Comparison of ENCODE assay signal across 9 cellular contexts in the genomic region with DNA sequence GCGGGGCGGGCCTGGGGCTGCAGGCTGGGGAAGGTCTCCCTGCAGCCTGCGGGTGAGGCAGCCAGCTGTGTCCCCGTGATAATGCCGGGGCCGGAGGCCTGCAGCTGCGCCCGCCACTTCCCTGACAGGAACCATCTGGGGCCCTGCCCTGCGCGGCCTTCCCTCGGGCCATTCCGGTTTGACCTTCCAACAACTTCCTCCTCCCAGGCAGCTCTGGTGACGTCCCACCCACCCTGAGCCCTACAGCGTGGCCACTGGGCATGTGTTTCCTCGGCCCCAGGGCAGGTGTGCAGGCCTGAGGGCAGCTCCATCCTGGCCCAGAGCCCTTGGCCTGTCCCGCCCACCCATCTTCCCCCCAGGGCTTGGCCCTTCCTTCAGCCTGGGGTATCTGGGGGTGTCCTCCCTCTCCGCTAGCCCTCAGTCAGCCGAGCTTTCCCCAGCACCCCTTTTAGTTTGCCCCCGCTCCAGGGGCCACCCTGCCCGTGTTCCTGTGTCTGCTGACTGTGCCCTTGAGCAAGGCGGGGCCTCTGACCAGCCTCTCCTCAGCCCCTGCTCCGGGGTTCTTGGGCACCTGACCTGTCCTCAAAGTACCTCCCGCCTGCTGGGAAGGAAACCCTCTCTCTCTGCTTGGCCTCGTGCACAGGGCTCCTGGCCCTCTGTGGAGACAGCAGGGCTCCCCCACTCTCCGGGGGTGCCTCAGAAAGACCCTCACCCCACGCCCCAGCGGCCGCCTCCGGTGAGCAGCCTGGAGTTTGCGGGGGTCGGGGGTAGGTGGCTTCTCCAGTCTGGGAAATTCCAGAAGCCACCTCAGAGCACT.
DNase-seq lines count a peak whose midpoint lies in the region; ATAC-seq and TF ChIP-seq lines count a peak whose summit lies in the region.
"Had no signal": no experiment of that assay in that cellular context is flagged by ENCODE, and none has a peak within 500 bp of the region (broad histone marks: within the 10 kb centered on the region; RNA-seq: fewer than 3 reads in every experiment).

CBFA2T3 (minus strand) TSS at position 180 of the 817 bp plus-strand sequence. CDS start 400 bp downstream, outside the sequence.

- no peak for TF ChIP-seq CTCF in RWPE2 (IDR thresholded peaks at IDR 0.05; ENCODE audit: poor library complexity, severe bottlenecking)

- H3K36me3 ChIP-seq in RWPE2 (ENCODE audit: low read depth), result no peaks in the 10 kb centered on the region

- H3K27ac Mint-ChIP-seq in stimulated activated naive B cell treated with anti-CD40 and anti-IgM and Interleukin-4, amounts not matched to agents 10 μg/mL and 1 μg/mL and 100 μg/mL, for 72 hours, result peak within 1 kb of the TSS; percentile 86
- H3K27ac Mint-ChIP-seq: HFFc6 had no signal

- DNase-seq in RWPE2 (ENCODE audit: low spot score) (no peak), hippocampal formation (lab: John Stamatoyannopoulos, UW) (peak; percentile 4 to 44), NCI-H748 (lab: John Stamatoyannopoulos, UW; ENCODE audit: unreplicated experiment) (no peak), ACHN (no peak)
- no peak for DNase-seq in stimulated activated naive B cell treated with anti-CD40 and anti-IgM and Interleukin-4, amounts not matched to agents 10 μg/mL and 1 μg/mL and 100 μg/mL, for 72 hours
- DNase-seq in activated CD8-positive, alpha-beta memory T cell treated with anti-CD3 and anti-CD28 coated beads, Interleukin-2, amount 50 U/mL, for 4 hours, result no peak
- DNase-seq: HFFc6 had no signal

- ATAC-seq in RWPE2 (ENCODE audit: low read depth), result peak; percentile 16; the same call in 1 of the 3 replicates
- ATAC-seq in stimulated activated naive B cell treated with anti-CD40 and anti-IgM and Interleukin-4, amounts not matched to agents 10 μg/mL and 1 μg/mL and 100 μg/mL, for 72 hours (replicated peaks), result peak; percentile 38 to 39
- no peak for ATAC-seq in HG03565 (IDR thresholded peaks at IDR 0.05; ENCODE audit: unreplicated experiment)

- peak; percentile 27 for TF ChIP-seq POLR2A in GM19193 (IDR thresholded peaks at IDR 0.05; ENCODE audit: extremely low read depth, insufficient read depth, insufficient read length)

- H3K27ac ChIP-seq in RWPE2 (ENCODE audit: poor library complexity, severe bottlenecking), result no peak within 1 kb of the TSS

- H3K4me3 Mint-ChIP-seq in stimulated activated naive B cell treated with anti-CD40 and anti-IgM and Interleukin-4, amounts not matched to agents 10 μg/mL and 1 μg/mL and 100 μg/mL, for 72 hours, result peak within 1 kb of the TSS; percentile 90 to 99
- H3K4me3 Mint-ChIP-seq: HFFc6 had no signal

- in situ Hi-C loops in ACHN (cut with HindIII; ENCODE audit: low pct_ligation_motif_present, low pct_unique_long_range_greater_than_20kb, low sequenced_read_pairs), result no loop called here

- peaks cover 57% of the 10 kb centered on the region for H3K27me3 ChIP-seq in RWPE2 (ENCODE audit: insufficient read depth, poor library complexity, severe bottlenecking)

- no peaks in the 10 kb centered on the region for H3K4me1 ChIP-seq in RWPE2 (ENCODE audit: insufficient read depth, poor library complexity, severe bottlenecking)

- peaks cover 69 to 95% of the 10 kb centered on the region in 2 donors for H3K4me1 Mint-ChIP-seq in stimulated activated naive B cell treated with anti-CD40 and anti-IgM and Interleukin-4, amounts not matched to agents 10 μg/mL and 1 μg/mL and 100 μg/mL, for 72 hours

- peaks cover 9% of the 10 kb centered on the region in 2 donors for H3K9me3 Mint-ChIP-seq in stimulated activated naive B cell treated with anti-CD40 and anti-IgM and Interleukin-4, amounts not matched to agents 10 μg/mL and 1 μg/mL and 100 μg/mL, for 72 hours
- H3K9me3 Mint-ChIP-seq: HFFc6 had no signal

- H3K9me3 ChIP-seq in RWPE2 (ENCODE audit: severe bottlenecking), result no peaks in the 10 kb centered on the region

- no peak within 1 kb of the TSS for H3K4me3 ChIP-seq in RWPE2 (ENCODE audit: severe bottlenecking)

- H3K36me3 Mint-ChIP-seq in stimulated activated naive B cell treated with anti-CD40 and anti-IgM and Interleukin-4, amounts not matched to agents 10 μg/mL and 1 μg/mL and 100 μg/mL, for 72 hours, result peaks cover 14 to 41% of the 10 kb centered on the region in 2 donors

- no peaks in the 10 kb centered on the region for H3K27me3 Mint-ChIP-seq in stimulated activated naive B cell treated with anti-CD40 and anti-IgM and Interleukin-4, amounts not matched to agents 10 μg/mL and 1 μg/mL and 100 μg/mL, for 72 hours

Comparison
In these comparisons a context has a peak if more than half of its experiments do, and no peak if none do; other contexts are left out.
1. DNase-seq: peak in hippocampal formation (2 of 2); none in RWPE2 (single experiment), stimulated activated naive B cell treated with anti-CD40 and anti-IgM and Interleukin-4, amounts not matched to agents 10 μg/mL and 1 μg/mL and 100 μg/mL, for 72 hours (single experiment), NCI-H748 (single experiment), ACHN (single experiment) and activated CD8-positive, alpha-beta memory T cell treated with anti-CD3 and anti-CD28 coated beads, Interleukin-2, amount 50 U/mL, for 4 hours (single experiment).